Comparison of ENCODE assay signal across 3 cellular contexts in genomic region chr9:65519000-65519399, GRCh38.
DNase-seq lines count a peak whose midpoint lies in the region; ATAC-seq, FAIRE-seq and TF ChIP-seq lines count a peak whose summit lies in the region.
"Not testable (repeated sequence)": the region's sequence is repeated elsewhere in the genome, so short reads cannot be mapped to it uniquely, and the experiment has no call there.

No MANE protein-coding gene starts in this region.

- 0% methylated on average over 1 of the region's 16 CpGs for WGBS in K562 (ENCODE audit: insufficient coverage, low coverage, missing lambda C conversion rate)

- H3K9me1 ChIP-seq in K562 (ENCODE audit: control insufficient read depth, insufficient read depth, low read length): not testable (repeated sequence)

- not testable (repeated sequence) for H3K4me1 ChIP-seq in K562 (replicated peaks in 1 of 2; ENCODE audit: control insufficient read depth in 2 of 2, insufficient read depth in 2 of 2, low read length in 2 of 2)

- FAIRE-seq in K562 (lab: Jason Lieb, UNC): not testable (repeated sequence)

- not testable (repeated sequence) for H3K4me3 ChIP-seq in WERI-Rb-1 (ENCODE audit: low read depth, low read length); K562

- H3K9me3 ChIP-seq in WERI-Rb-1 (ENCODE audit: severe bottlenecking); K562 (replicated peaks; ENCODE audit: control insufficient read depth, insufficient read depth, low read depth, low read length): not testable (repeated sequence)

- intact Hi-C loops in K562 (cut with micrococcal nuclease): not testable (repeated sequence)

- TF ChIP-seq RAD21 in K562 (CRISPR knock-in tag; conservative IDR thresholded peaks at IDR 0.05 in 1 of 2, IDR thresholded peaks at IDR 0.05 in 1 of 2): not testable (repeated sequence)

- H2AFZ ChIP-seq in K562 (ENCODE audit: low read depth, low read length): not testable (repeated sequence)

- peak; percentile 18; the same call in 1 of the 2 replicates for TF ChIP-seq CTCF in 22Rv1 (IDR thresholded peaks at IDR 0.05)
- TF ChIP-seq CTCF in WERI-Rb-1 (IDR thresholded peaks at IDR 0.05; ENCODE audit: low read depth, low read length); K562 (IDR thresholded peaks at IDR 0.05 in 2 of 3, conservative IDR thresholded peaks at IDR 0.05 in 1 of 3; ENCODE audit: insufficient read depth in 2 of 3, low read depth in 1 of 3, low read length in 3 of 3): not testable (repeated sequence)

- peak; percentile 76 for DNase-seq in WERI-Rb-1
- DNase-seq in K562 (ENCODE audit: extremely low read depth in 1 of 4, low spot score in 3 of 4): not testable (repeated sequence)

- not testable (repeated sequence) for H3K79me2 ChIP-seq in K562 (ENCODE audit: control insufficient read depth, insufficient read depth, low read length)

- TF ChIP-seq POLR2A in K562 (conservative IDR thresholded peaks at IDR 0.05): not testable (repeated sequence)

- POLR2A ChIA-PET in K562 (lab: Yijun Ruan, JAX): not testable (repeated sequence)

- not testable (repeated sequence) for BruUV-seq in K562 (replicated peaks; lab: Mats Ljungman, UMichigan)

- not testable (repeated sequence) for H3K9ac ChIP-seq in K562 (ENCODE audit: insufficient read depth in 1 of 2, low read depth in 2 of 2, low read length in 2 of 2)

- not testable (repeated sequence) for H3K27ac ChIP-seq in 22Rv1; WERI-Rb-1; K562 (ENCODE audit: extremely low read depth, low read depth, low read length)

- in situ Hi-C loops in K562 (cut with MboI): not testable (repeated sequence)

- not testable (repeated sequence) for H3K36me3 ChIP-seq in WERI-Rb-1; K562 (ENCODE audit: control insufficient read depth, insufficient read depth, low read length)

- CTCF ChIA-PET in K562 (lab: Yijun Ruan, JAX; ENCODE audit: low intra/inter-chr PET ratio): not testable (repeated sequence)

- not testable (repeated sequence) for H3K27me3 ChIP-seq in WERI-Rb-1 (ENCODE audit: insufficient read depth, low read depth, severe bottlenecking); K562 (ENCODE audit: control insufficient read depth in 2 of 2, insufficient read depth in 2 of 2, low read length in 2 of 2)

- H4K20me1 ChIP-seq in K562 (replicated peaks; ENCODE audit: control insufficient read depth, insufficient read depth, low read length): not testable (repeated sequence)

- TF ChIP-seq EP300 in K562 (IDR thresholded peaks at IDR 0.05; ENCODE audit: low read length): not testable (repeated sequence)

- H3K4me2 ChIP-seq in K562 (ENCODE audit: insufficient read depth, low read length): not testable (repeated sequence)

- ATAC-seq in K562: not testable (repeated sequence)

TF ChIP-seq in K562, 482 proteins besides CTCF, POLR2A, EP300 and RAD21:
- TF ChIP-seq MGA (IDR thresholded peaks at IDR 0.05): 0 out of 2 replicates have a peak, but pooled peaks have one; percentile 13
- TF ChIP-seq NRF1 (conservative IDR thresholded peaks at IDR 0.05 in 1 of 2, IDR thresholded peaks at IDR 0.05 in 1 of 2): 0 out of 4 replicates have a peak, but pooled peaks of 1 of the 2 experiments have one; percentile 18
- 0 out of 2 replicates have a peak, but pooled peaks have one; percentile 12 for TF ChIP-seq NCOR1 (IDR thresholded peaks at IDR 0.05)
- TF ChIP-seq RFX1 (IDR thresholded peaks at IDR 0.05): peak; percentile 83
